In genomic region chr9:125189011-125189360, GRCh38 we compare ENCODE assay signal across 8 cellular contexts. TPM values are rescaled to one million over a fixed set of nuclear protein-coding genes. Genes with fewer than 3 reads are reported as not detected.
DNase-seq lines count a peak whose midpoint lies in the region; ATAC-seq and TF ChIP-seq lines count a peak whose summit lies in the region.

No MANE protein-coding gene starts in this region.

- H3K27ac Mint-ChIP-seq in T-helper 17 cell, result peak overlapping the region; percentile 92

- peak overlapping the region; percentile 96 for H3K27ac ChIP-seq in effector memory CD4-positive, alpha-beta T cell (ENCODE audit: insufficient read depth, low read length, poor library complexity, severe bottlenecking)
- peak overlapping the region; percentile 94 to 99 (median 96) for H3K27ac ChIP-seq in transverse colon

- no peaks in the 10 kb centered on the region for H3K36me3 Mint-ChIP-seq in T-helper 17 cell (ENCODE audit: low read depth)

- DNase-seq in NOMO-1 (lab: John Stamatoyannopoulos, UW; ENCODE audit: unreplicated experiment in 2 of 2) (peak; percentile 6 to 21), NOMO-1 treated with dmso at 0.1 percent for 144 hours (lab: John Stamatoyannopoulos, UW; ENCODE audit: unreplicated experiment) (no peak), T-helper 17 cell (peak; percentile 18 to 21 (median 20)), mucosa of gallbladder (ENCODE audit: low spot score) (peak; percentile 11), transverse colon (peak; percentile 37), epidermal melanocyte (ENCODE audit: insufficient read length, low spot score) (no peak)
- peak in 2 of 3 donors; percentile 11 to 25 for DNase-seq in effector memory CD4-positive, alpha-beta T cell

- H3K9me3 ChIP-seq in T-helper 17 cell (ENCODE audit: control insufficient read depth, low read length, poor library complexity, severe bottlenecking), result no peaks in the 10 kb centered on the region
- no peaks in the 10 kb centered on the region for H3K9me3 ChIP-seq in effector memory CD4-positive, alpha-beta T cell (ENCODE audit: control insufficient read depth, low read length)
- H3K9me3 ChIP-seq in transverse colon, result no peaks in the 10 kb centered on the region

- H3K4me3 ChIP-seq in effector memory CD4-positive, alpha-beta T cell (ENCODE audit: insufficient read depth, low read depth, low read length, poor library complexity, severe bottlenecking), result peak overlapping the region; percentile 99
- H3K4me3 ChIP-seq in transverse colon, result peak overlapping the region; percentile 87 to 100 (median 94)

- peak overlapping the region; percentile 92 for H3K4me3 Mint-ChIP-seq in T-helper 17 cell

- in situ Hi-C loops in transverse colon (cut with MboI; ENCODE audit: low pct_ligation_motif_present in 1 of 4, low pct_unique_long_range_greater_than_20kb in 1 of 4, low sequenced_read_pairs in 3 of 4), result no loop called here

- TF ChIP-seq EP300 in transverse colon (IDR thresholded peaks at IDR 0.05; ENCODE audit: low read depth), result no peak

- ATAC-seq in HG03095 (IDR thresholded peaks at IDR 0.05; ENCODE audit: unreplicated experiment) (peak; percentile 10), T-helper 17 cell (peak; percentile 4)

- no peaks in the 10 kb centered on the region for H3K27me3 ChIP-seq in effector memory CD4-positive, alpha-beta T cell (replicated peaks; ENCODE audit: control insufficient read depth, insufficient read depth, low read length, poor library complexity, severe bottlenecking)
- no peaks in the 10 kb centered on the region for H3K27me3 ChIP-seq in transverse colon

- H3K4me1 ChIP-seq in effector memory CD4-positive, alpha-beta T cell (ENCODE audit: control insufficient read depth, insufficient read depth, low read length, poor library complexity, severe bottlenecking), result peaks cover 32% of the 10 kb centered on the region
- H3K4me1 ChIP-seq in transverse colon, result peaks cover 16 to 44% (median 25%) of the 10 kb centered on the region in 4 donors

- H3K27me3 Mint-ChIP-seq in T-helper 17 cell, result no peaks in the 10 kb centered on the region

- TF ChIP-seq POLR2A in transverse colon (IDR thresholded peaks at IDR 0.05), result no peak

- peaks cover 26% of the 10 kb centered on the region for H3K4me1 Mint-ChIP-seq in T-helper 17 cell

- 0 to 2% methylated on average over 6 to 23 of the region's 26 CpGs for WGBS in transverse colon (ENCODE audit: low coverage in 1 of 2), 2 donors

- no peak for TF ChIP-seq CTCF in transverse colon (IDR thresholded peaks at IDR 0.05)

- intact Hi-C loops in transverse colon (cut with DNase I; ENCODE audit: low total_unique reads), result no loop called here

- no peaks in the 10 kb centered on the region for H3K36me3 ChIP-seq in effector memory CD4-positive, alpha-beta T cell (ENCODE audit: control insufficient read depth, insufficient read depth, low read length)
- H3K36me3 ChIP-seq in transverse colon, result no peaks in the 10 kb centered on the region

RNA-seq across cellular contexts. Expression of gene PPP6C, which starts 0.6 kb away (rescaled TPM):
- total RNA-seq in T-helper 17 cell (10 to 100 TPM; 34.3 to 34.6 TPM), mucosa of gallbladder (36.4 TPM), transverse colon (10 to 100 TPM; 15.1 to 34.7 (median 29.9) TPM)

RNA-seq across cellular contexts. Expression of gene RABEPK, which starts 11.4 kb away (rescaled TPM):
- total RNA-seq in T-helper 17 cell (10 to 100 TPM in 1 of 2 donors, 1 to 10 TPM in 1; 9.8 to 13.0 TPM), mucosa of gallbladder (10.5 TPM), transverse colon (1 to 10 TPM in 3 of 4 donors, not detected in 1; 5.2 to 8.7 (median 8.6) TPM)

RNA-seq across cellular contexts. Expression of gene SCAI, which starts 45.7 kb away (rescaled TPM):
- total RNA-seq in T-helper 17 cell, result 10 to 100 TPM in 1 of 2 donors, 1 to 10 TPM in 1; 7.2 to 10.5 TPM
- 6.0 TPM for total RNA-seq in mucosa of gallbladder
- total RNA-seq in transverse colon, result 10 to 100 TPM; 10.4 to 38.6 (median 13.2) TPM

RNA-seq across cellular contexts. Expression of gene HSPA5, which starts 52.2 kb away (rescaled TPM):
- total RNA-seq in T-helper 17 cell, result 100 to 1,000 TPM; 224 to 229 TPM
- total RNA-seq in mucosa of gallbladder, result 363 TPM
- 100 to 1,000 TPM in 1 of 4 donors, 10 to 100 TPM in 3; 49.8 to 115 (median 66.1) TPM for total RNA-seq in transverse colon

Comparison
In these comparisons a context has a peak if more than half of its experiments do, and no peak if none do; other contexts are left out.
1. DNase-seq: peak in NOMO-1 (2 of 2), T-helper 17 cell (3 of 3), effector memory CD4-positive, alpha-beta T cell (2 of 3), mucosa of gallbladder (single experiment) and transverse colon (single experiment); none in NOMO-1 treated with dmso at 0.1 percent for 144 hours (single experiment) and epidermal melanocyte (single experiment).